ENCODE assay signal across 18 cellular contexts in genomic region chr17:59693582-59693981, GRCh38.
"Had no signal": no experiment of that assay in that cellular context is flagged by ENCODE, and none has a peak within 500 bp of the region (broad histone marks: within the 10 kb centered on the region; RNA-seq: fewer than 3 reads in every experiment).

No MANE protein-coding gene starts in this region.

- H3K27me3 Mint-ChIP-seq: naive thymus-derived CD8-positive, alpha-beta T cell; stimulated activated naive B cell treated with anti-CD40 and anti-IgM and Interleukin-4, amounts not matched to agents 10 μg/mL and 1 μg/mL and 100 μg/mL, for 72 hours had no signal

- H3K27ac ChIP-seq: body of pancreas, colonic mucosa, tibial nerve, vagina had no signal

- H3K4me3 Mint-ChIP-seq: naive thymus-derived CD8-positive, alpha-beta T cell; stimulated activated naive B cell treated with anti-CD40 and anti-IgM and Interleukin-4, amounts not matched to agents 10 μg/mL and 1 μg/mL and 100 μg/mL, for 72 hours had no signal

- H3K27ac Mint-ChIP-seq: stimulated activated naive B cell treated with anti-CD40 and anti-IgM and Interleukin-4, amounts not matched to agents 10 μg/mL and 1 μg/mL and 100 μg/mL, for 72 hours had no signal

- DNase-seq: activated CD4-positive, alpha-beta T cell treated with anti-CD3 and anti-CD28 coated beads, Interleukin-2, amount 50 U/mL, for 48 hours; activated CD4-positive, CD25-positive, alpha-beta regulatory T cell treated with anti-CD3 and anti-CD28 coated beads, Interleukin-2, amount 50 U/mL, for 72 hours; activated CD8-positive, alpha-beta memory T cell treated with anti-CD3 and anti-CD28 coated beads, Interleukin-2, amount 50 U/mL, for 4 hours; activated naive CD4-positive, alpha-beta T cell treated with anti-CD3 and anti-CD28 coated beads, Interleukin-2, amount 50 U/mL, for 16 hours; body of pancreas; central memory CD4-positive, alpha-beta T cell; colonic mucosa; foreskin fibroblast; kidney glomerular epithelial cell; mesenchymal stem cell; naive thymus-derived CD8-positive, alpha-beta T cell; posterior cingulate gyrus; stimulated activated CD4-positive, alpha-beta T cell treated with anti-CD3 and anti-CD28 coated beads, Interleukin-4, amount 100 ng/mL, for 1 hour; stimulated activated naive B cell treated with anti-CD40 and anti-IgM and Interleukin-4, amounts not matched to agents 10 μg/mL and 1 μg/mL and 100 μg/mL, for 72 hours; substantia nigra; T1000 had no signal

- ATAC-seq: body of pancreas; naive thymus-derived CD8-positive, alpha-beta T cell; stimulated activated naive B cell treated with anti-CD40 and anti-IgM and Interleukin-4, amounts not matched to agents 10 μg/mL and 1 μg/mL and 100 μg/mL, for 72 hours had no signal

- H3K9me3 Mint-ChIP-seq: naive thymus-derived CD8-positive, alpha-beta T cell; stimulated activated naive B cell treated with anti-CD40 and anti-IgM and Interleukin-4, amounts not matched to agents 10 μg/mL and 1 μg/mL and 100 μg/mL, for 72 hours had no signal
